11 cellular contexts compared by ENCODE assay signal in genomic region chr1:220876511-220877347, GRCh38. TPM values are rescaled to one million over a fixed set of nuclear protein-coding genes. Genes with fewer than 3 reads are reported as not detected.
DNase-seq lines count a peak whose midpoint lies in the region; ATAC-seq, FAIRE-seq and TF ChIP-seq lines count a peak whose summit lies in the region.
"Had no signal": no experiment of that assay in that cellular context is flagged by ENCODE, and none has a peak within 500 bp of the region (broad histone marks: within the 10 kb centered on the region; RNA-seq: fewer than 3 reads in every experiment).

No MANE protein-coding gene starts in this region.

- H3K4me1 ChIP-seq in right cardiac atrium (ENCODE audit: control insufficient read depth, insufficient read depth, low read length), result peaks cover 2% of the 10 kb centered on the region

- no peak overlapping the region for H3K27ac Mint-ChIP-seq in activated T-helper 2 cell treated with anti-CD3 and anti-CD28 coated beads, Interferon-gamma antibody, Interleukin-2, Interleukin-4, amounts not matched to agents 10 μg/mL and 5 μg/mL and 100 μg/mL, durations not matched to agents 14 hours and 24 hours and 36 hours
- peak overlapping the region; percentile 69 for H3K27ac Mint-ChIP-seq in progenitor cell of endocrine pancreas
- no peak overlapping the region for H3K27ac Mint-ChIP-seq in activated T-cell treated with anti-CD3 and anti-CD28 coated beads, Interleukin-2, amount 50 U/mL, for 24 hours

- H3K27me3 Mint-ChIP-seq in activated T-helper 2 cell treated with anti-CD3 and anti-CD28 coated beads, Interferon-gamma antibody, Interleukin-2, Interleukin-4, amounts not matched to agents 10 μg/mL and 5 μg/mL and 100 μg/mL, durations not matched to agents 14 hours and 24 hours and 36 hours (ENCODE audit: low read depth), result peaks cover 65% of the 10 kb centered on the region
- peaks cover 88% of the 10 kb centered on the region for H3K27me3 Mint-ChIP-seq in progenitor cell of endocrine pancreas
- peaks cover 94% of the 10 kb centered on the region for H3K27me3 Mint-ChIP-seq in activated T-cell treated with anti-CD3 and anti-CD28 coated beads, Interleukin-2, amount 50 U/mL, for 24 hours

- WGBS in right cardiac atrium, result 34% methylated on average over 52 of the region's 52 CpGs

- H3K36me3 Mint-ChIP-seq in activated T-helper 2 cell treated with anti-CD3 and anti-CD28 coated beads, Interferon-gamma antibody, Interleukin-2, Interleukin-4, amounts not matched to agents 10 μg/mL and 5 μg/mL and 100 μg/mL, durations not matched to agents 14 hours and 24 hours and 36 hours (ENCODE audit: low read depth), result peaks cover 10% of the 10 kb centered on the region
- H3K36me3 Mint-ChIP-seq in progenitor cell of endocrine pancreas (ENCODE audit: insufficient read depth), result no peaks in the 10 kb centered on the region
- H3K36me3 Mint-ChIP-seq in activated T-cell treated with anti-CD3 and anti-CD28 coated beads, Interleukin-2, amount 50 U/mL, for 24 hours (ENCODE audit: low read depth), result no peaks in the 10 kb centered on the region

- no peak for TF ChIP-seq POLR2A in GM12892 (IDR thresholded peaks at IDR 0.05; ENCODE audit: low read depth, low read length)

- H3K4me1 Mint-ChIP-seq in activated T-helper 2 cell treated with anti-CD3 and anti-CD28 coated beads, Interferon-gamma antibody, Interleukin-2, Interleukin-4, amounts not matched to agents 10 μg/mL and 5 μg/mL and 100 μg/mL, durations not matched to agents 14 hours and 24 hours and 36 hours (ENCODE audit: low read depth), result peaks cover 31% of the 10 kb centered on the region
- peaks cover 17% of the 10 kb centered on the region for H3K4me1 Mint-ChIP-seq in progenitor cell of endocrine pancreas (ENCODE audit: low read depth)
- H3K4me1 Mint-ChIP-seq in activated T-cell treated with anti-CD3 and anti-CD28 coated beads, Interleukin-2, amount 50 U/mL, for 24 hours (ENCODE audit: low read depth), result peaks cover 36% of the 10 kb centered on the region

- no peak for TF ChIP-seq CTCF in progenitor cell of endocrine pancreas (IDR thresholded peaks at IDR 0.05; ENCODE audit: unreplicated experiment)

- peak overlapping the region; percentile 44 for H3K4me3 ChIP-seq in right cardiac atrium (ENCODE audit: low read length)

- H3K27me3 ChIP-seq in right cardiac atrium (ENCODE audit: control insufficient read depth, insufficient read depth), result no peaks in the 10 kb centered on the region

- ATAC-seq in right cardiac atrium, result peak; percentile 2 to 41
- ATAC-seq in GM21576 (IDR thresholded peaks at IDR 0.05; ENCODE audit: unreplicated experiment), result no peak

- no peaks in the 10 kb centered on the region for H3K9me3 ChIP-seq in right cardiac atrium (ENCODE audit: control insufficient read depth, low read length)

- H3K4me3 Mint-ChIP-seq in activated T-helper 2 cell treated with anti-CD3 and anti-CD28 coated beads, Interferon-gamma antibody, Interleukin-2, Interleukin-4, amounts not matched to agents 10 μg/mL and 5 μg/mL and 100 μg/mL, durations not matched to agents 14 hours and 24 hours and 36 hours (ENCODE audit: low read depth), result peak overlapping the region; percentile 49
- H3K4me3 Mint-ChIP-seq in progenitor cell of endocrine pancreas (ENCODE audit: low read depth), result peak overlapping the region; percentile 54
- no peak overlapping the region for H3K4me3 Mint-ChIP-seq in activated T-cell treated with anti-CD3 and anti-CD28 coated beads, Interleukin-2, amount 50 U/mL, for 24 hours

- intact Hi-C loops in activated T-helper 2 cell treated with anti-CD3 and anti-CD28 coated beads, Interferon-gamma antibody, Interleukin-2, Interleukin-4, amounts not matched to agents 10 μg/mL and 5 μg/mL and 100 μg/mL, durations not matched to agents 14 hours and 24 hours and 36 hours (cut with micrococcal nuclease), result loop anchor here (10.0 kb wide), 3 partner anchors 228 to 1738 kb away; partner anchors contain the start of gene MIA3
- intact Hi-C loops in right cardiac atrium (cut with DNase I) (loop anchor here (5.0 to 10.0 kb wide), 4 partner anchors 326 to 558 kb away; no protein-coding TSS in a partner anchor), posterior cingulate gyrus (cut with DNase I) (no loop called here)

- DNase-seq in GM12892 (ENCODE audit: insufficient read length) (peak; percentile 14), right cardiac atrium (peak; percentile 64 to 81 (median 80)), progenitor cell of endocrine pancreas (ENCODE audit: low spot score, unreplicated experiment) (no peak), EL (no peak), posterior cingulate gyrus (no peak)
- DNase-seq in activated T-helper 2 cell treated with anti-CD3 and anti-CD28 coated beads, Interferon-gamma antibody, Interleukin-2, Interleukin-4, amounts not matched to agents 10 μg/mL and 5 μg/mL and 100 μg/mL, durations not matched to agents 14 hours and 24 hours and 36 hours (ENCODE audit: low spot score), result no peak
- no peak for DNase-seq in activated T-cell treated with anti-CD3 and anti-CD28 coated beads, Interleukin-2, amount 50 U/mL, for 24 hours
- DNase-seq: activated CD4-positive, alpha-beta T cell treated with anti-CD3 and anti-CD28 coated beads for 1 hour; DND-41 had no signal

- no peaks in the 10 kb centered on the region for H3K9me3 Mint-ChIP-seq in activated T-helper 2 cell treated with anti-CD3 and anti-CD28 coated beads, Interferon-gamma antibody, Interleukin-2, Interleukin-4, amounts not matched to agents 10 μg/mL and 5 μg/mL and 100 μg/mL, durations not matched to agents 14 hours and 24 hours and 36 hours
- no peaks in the 10 kb centered on the region for H3K9me3 Mint-ChIP-seq in progenitor cell of endocrine pancreas (ENCODE audit: low read depth)
- H3K9me3 Mint-ChIP-seq in activated T-cell treated with anti-CD3 and anti-CD28 coated beads, Interleukin-2, amount 50 U/mL, for 24 hours, result no peaks in the 10 kb centered on the region

- peak overlapping the region; percentile 74 for H3K27ac ChIP-seq in right cardiac atrium (ENCODE audit: low read length)

- no peak for FAIRE-seq in GM12892 (lab: Jason Lieb, UNC)
- FAIRE-seq: frontal cortex had no signal

RNA-seq across cellular contexts. Expression of gene HLX, which starts 2.5 kb away (rescaled TPM):
- polyA plus RNA-seq in GM12892 (2012; ENCODE audit: missing spikeins), result not detected
- total RNA-seq in activated T-helper 2 cell treated with anti-CD3 and anti-CD28 coated beads, Interferon-gamma antibody, Interleukin-2, Interleukin-4, amounts not matched to agents 10 μg/mL and 5 μg/mL and 100 μg/mL, durations not matched to agents 14 hours and 24 hours and 36 hours, result 8.2 and 10.4 TPM in 2 replicates
- total RNA-seq in right cardiac atrium (1 to 10 TPM; 4.1 to 9.4 (median 6.9) TPM), progenitor cell of endocrine pancreas (0.48 and 0.53 TPM in 2 replicates)
- polyA plus RNA-seq in right cardiac atrium, result 9.7 TPM

Comparison
In these comparisons a context has a peak if more than half of its experiments do, and no peak if none do; other contexts are left out.
1. DNase-seq: peak in GM12892 (single experiment) and right cardiac atrium (3 of 3); none in activated T-helper 2 cell treated with anti-CD3 and anti-CD28 coated beads, Interferon-gamma antibody, Interleukin-2, Interleukin-4, amounts not matched to agents 10 μg/mL and 5 μg/mL and 100 μg/mL, durations not matched to agents 14 hours and 24 hours and 36 hours (single experiment), progenitor cell of endocrine pancreas (single experiment), activated T-cell treated with anti-CD3 and anti-CD28 coated beads, Interleukin-2, amount 50 U/mL, for 24 hours (single experiment), EL (single experiment) and posterior cingulate gyrus (0 of 10).